Comparison of ENCODE assay signal across 23 cellular contexts in the genomic region with DNA sequence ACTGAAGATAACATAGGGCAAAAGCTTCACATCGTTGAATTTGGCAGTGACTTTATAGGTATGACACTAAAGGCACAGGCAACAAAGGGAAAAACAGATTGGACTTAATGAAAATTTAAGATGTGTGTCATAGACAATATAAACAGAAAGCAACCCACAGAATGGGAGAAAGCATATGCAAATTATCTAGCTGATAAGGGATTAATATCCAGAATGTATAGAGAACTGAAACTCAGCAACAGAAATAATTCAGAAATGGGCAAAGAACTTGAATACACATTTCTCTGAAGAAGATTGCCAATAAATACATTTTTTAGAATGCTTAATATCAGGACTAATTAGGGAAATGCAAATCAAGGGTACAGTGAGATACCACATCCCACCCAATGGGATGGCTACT. TPM values are rescaled to one million over a fixed set of nuclear protein-coding genes. Genes with fewer than 3 reads are reported as not detected.
"Had no signal": no experiment of that assay in that cellular context is flagged by ENCODE, and none has a peak within 500 bp of the region (broad histone marks: within the 10 kb centered on the region; RNA-seq: fewer than 3 reads in every experiment).

No MANE protein-coding gene starts in this region.

- ATAC-seq: effector memory CD8-positive, alpha-beta T cell; left colon; sciatic nerve had no signal

- H3K9me3 Mint-ChIP-seq: effector memory CD8-positive, alpha-beta T cell had no signal

- H3K4me3 Mint-ChIP-seq: activated CD4-positive, alpha-beta memory T cell treated with anti-CD3 and anti-CD28 coated beads for 36 hours; activated naive CD8-positive, alpha-beta T cell treated with anti-CD3 and anti-CD28 coated beads for 36 hours; effector memory CD8-positive, alpha-beta T cell; type B pancreatic cell had no signal

- H3K9me3 ChIP-seq: esophagus squamous epithelium, thoracic aorta, vagina had no signal

- H3K4me1 ChIP-seq: parathyroid adenoma had no signal

- H3K4me3 ChIP-seq: dorsolateral prefrontal cortex, esophagus squamous epithelium, heart right ventricle, thoracic aorta, vagina had no signal

- H3K27ac Mint-ChIP-seq: activated CD4-positive, alpha-beta memory T cell treated with anti-CD3 and anti-CD28 coated beads for 36 hours; activated naive CD8-positive, alpha-beta T cell treated with anti-CD3 and anti-CD28 coated beads for 36 hours; effector memory CD8-positive, alpha-beta T cell; type B pancreatic cell had no signal

- H3K36me3 ChIP-seq: esophagus squamous epithelium, heart right ventricle, thoracic aorta, vagina had no signal

- H3K27me3 Mint-ChIP-seq: activated CD4-positive, alpha-beta memory T cell treated with anti-CD3 and anti-CD28 coated beads for 36 hours; activated naive CD8-positive, alpha-beta T cell treated with anti-CD3 and anti-CD28 coated beads for 36 hours; type B pancreatic cell had no signal

- H3K27me3 ChIP-seq: dorsolateral prefrontal cortex, esophagus squamous epithelium, heart right ventricle, vagina had no signal

- H3K36me3 Mint-ChIP-seq: activated CD4-positive, alpha-beta memory T cell treated with anti-CD3 and anti-CD28 coated beads for 36 hours had no signal

- H3K27ac ChIP-seq: dorsolateral prefrontal cortex, parathyroid adenoma, thoracic aorta, vagina had no signal

- DNase-seq: activated CD4-positive, alpha-beta memory T cell treated with anti-CD3 and anti-CD28 coated beads for 36 hours; activated CD4-positive, alpha-beta T cell treated with anti-CD3 and anti-CD28 coated beads for 4 hours; activated naive CD4-positive, alpha-beta T cell treated with Interleukin-2 at 50 U/mL for 16 hours; activated naive CD8-positive, alpha-beta T cell treated with anti-CD3 and anti-CD28 coated beads for 36 hours; activated T-cell treated with anti-CD3 and anti-CD28 coated beads, Interleukin-2, amount 50 U/mL, for 48 hours; central memory CD4-positive, alpha-beta T cell; dorsolateral prefrontal cortex; effector memory CD8-positive, alpha-beta T cell; esophagus squamous epithelium; heart right ventricle; left colon; mesenchymal stem cell; nucleus accumbens; small intestine; stimulated activated CD4-positive, alpha-beta T cell treated with anti-CD3 and anti-CD28 coated beads, Interleukin-2, amount 100 ng/mL, for 24 hours; stimulated activated naive CD4-positive, alpha-beta T cell treated with Interleukin-2 at 50 U/mL for 16 hours had no signal

- H3K9ac ChIP-seq: parathyroid adenoma had no signal

RNA-seq across cellular contexts. Expression of a gene that starts 55.2 kb away (rescaled TPM):
- total RNA-seq: activated CD4-positive, alpha-beta memory T cell treated with anti-CD3 and anti-CD28 coated beads for 36 hours; activated naive CD8-positive, alpha-beta T cell treated with anti-CD3 and anti-CD28 coated beads for 36 hours had no signal
- polyA plus RNA-seq: keratinocyte, neural cell had no signal
